ENCODE assay signal across 12 cellular contexts in the genomic region with DNA sequence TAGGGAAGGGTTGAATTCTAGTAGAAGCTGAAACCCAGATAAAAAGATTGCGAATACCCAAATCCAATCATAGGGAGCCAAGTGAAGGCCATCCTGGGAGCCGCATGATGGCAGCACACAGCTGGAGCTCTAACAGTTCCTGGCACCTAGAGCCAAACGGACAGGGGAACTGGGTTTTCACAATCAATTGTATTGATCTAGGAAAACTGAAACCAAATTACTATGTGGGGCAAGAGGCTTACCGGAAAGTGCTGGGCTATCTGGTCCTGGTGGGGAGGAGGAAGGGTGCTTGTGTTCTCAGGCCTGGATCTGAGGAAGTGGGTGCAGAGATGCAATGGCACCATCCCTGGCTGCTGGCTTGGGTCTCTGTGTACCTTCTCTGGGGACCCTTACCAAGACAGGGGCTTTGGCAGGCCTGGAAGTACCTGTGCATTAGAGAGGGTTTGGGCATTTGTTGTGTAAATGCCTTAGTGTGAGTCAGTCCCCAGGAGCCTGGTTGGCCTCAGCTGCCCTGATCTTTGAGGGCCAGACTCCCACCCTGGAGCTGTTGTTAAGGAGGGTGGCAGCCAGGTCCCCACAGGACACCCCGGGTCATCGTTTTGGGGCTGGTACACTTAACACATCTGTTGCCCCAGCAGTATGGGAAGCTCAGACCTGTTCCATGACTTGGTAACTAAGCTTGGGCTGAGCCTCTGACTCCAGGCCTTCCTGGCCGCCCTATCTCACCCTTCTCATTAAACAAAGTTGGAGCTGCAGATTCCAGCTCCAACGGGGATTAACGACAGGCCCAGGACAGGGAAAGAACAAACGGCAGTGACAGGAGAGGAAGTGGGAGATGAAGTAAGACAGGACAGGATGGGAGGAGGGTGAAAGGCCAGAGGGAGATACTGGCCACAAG. TPM values are rescaled to one million over a fixed set of nuclear protein-coding genes. Genes with fewer than 3 reads are reported as not detected.
DNase-seq lines count a peak whose midpoint lies in the region; ATAC-seq, FAIRE-seq and TF ChIP-seq lines count a peak whose summit lies in the region.
"Had no signal": no experiment of that assay in that cellular context is flagged by ENCODE, and none has a peak within 500 bp of the region (broad histone marks: within the 10 kb centered on the region; RNA-seq: fewer than 3 reads in every experiment).

No MANE protein-coding gene starts in this region.

- no peaks in the 10 kb centered on the region for H3K9me3 Mint-ChIP-seq in T-helper 1 cell treated with Interleukin-12 subunit alpha and Interleukin-12 subunit beta and Interleukin-4 antibody, amounts not matched to agents 30 μg/mL and 1 μg/mL, for 36 hours
- H3K9me3 Mint-ChIP-seq in dendritic cell treated with granulocyte-macrophage colony-stimulating factor and Interleukin-4, amounts not matched to agents 40 ng/mL and 50 ng/mL, for 4 days = no peaks in the 10 kb centered on the region

- ATAC-seq in pancreas (peak; percentile 58 to 77 (median 70)), HG03039 (IDR thresholded peaks at IDR 0.05; ENCODE audit: unreplicated experiment) (no peak)
- ATAC-seq: lower lobe of right lung had no signal

- H3K36me3 ChIP-seq in Loucy (ENCODE audit: insufficient read depth, low read length) = no peaks in the 10 kb centered on the region
- no peaks in the 10 kb centered on the region for H3K36me3 ChIP-seq in pancreas
- H3K36me3 ChIP-seq: lower lobe of right lung, sigmoid colon had no signal

- peak overlapping the region in 3 of 4 donors; percentile 2 to 62 (median 57) for H3K27ac ChIP-seq in pancreas
- H3K27ac ChIP-seq: lower lobe of right lung, sigmoid colon had no signal

- FAIRE-seq in pancreas (lab: Jason Lieb, UNC) = no peak

- H3K27ac Mint-ChIP-seq in T-helper 1 cell treated with Interleukin-12 subunit alpha and Interleukin-12 subunit beta and Interleukin-4 antibody, amounts not matched to agents 30 μg/mL and 1 μg/mL, for 36 hours = peak overlapping the region; percentile 90
- peak overlapping the region; percentile 76 for H3K27ac Mint-ChIP-seq in dendritic cell treated with granulocyte-macrophage colony-stimulating factor and Interleukin-4, amounts not matched to agents 40 ng/mL and 50 ng/mL, for 4 days

- no peak overlapping the region for H3K4me3 ChIP-seq in Loucy (ENCODE audit: low read length, poor library complexity, severe bottlenecking)
- no peak overlapping the region for H3K4me3 ChIP-seq in pancreas
- H3K4me3 ChIP-seq: lower lobe of right lung, sigmoid colon had no signal

- peak overlapping the region; percentile 65 for H3K4me3 Mint-ChIP-seq in T-helper 1 cell treated with Interleukin-12 subunit alpha and Interleukin-12 subunit beta and Interleukin-4 antibody, amounts not matched to agents 30 μg/mL and 1 μg/mL, for 36 hours
- H3K4me3 Mint-ChIP-seq in dendritic cell treated with granulocyte-macrophage colony-stimulating factor and Interleukin-4, amounts not matched to agents 40 ng/mL and 50 ng/mL, for 4 days = no peak overlapping the region

- H3K27me3 ChIP-seq in Loucy (ENCODE audit: insufficient read depth, low read length, poor library complexity, severe bottlenecking) (no peaks in the 10 kb centered on the region), pancreas (no peaks in the 10 kb centered on the region)
- H3K27me3 ChIP-seq: sigmoid colon had no signal

- no peak for TF ChIP-seq CTCF in Loucy (conservative IDR thresholded peaks at IDR 0.05; ENCODE audit: low read length)
- TF ChIP-seq CTCF in pancreas (IDR thresholded peaks at IDR 0.05) = peak in 2 of 4 donors; percentile 20 to 37

- H3K27me3 Mint-ChIP-seq in T-helper 1 cell treated with Interleukin-12 subunit alpha and Interleukin-12 subunit beta and Interleukin-4 antibody, amounts not matched to agents 30 μg/mL and 1 μg/mL, for 36 hours (ENCODE audit: low read depth) = no peaks in the 10 kb centered on the region
- no peaks in the 10 kb centered on the region for H3K27me3 Mint-ChIP-seq in dendritic cell treated with granulocyte-macrophage colony-stimulating factor and Interleukin-4, amounts not matched to agents 40 ng/mL and 50 ng/mL, for 4 days

- H3K36me3 Mint-ChIP-seq in T-helper 1 cell treated with Interleukin-12 subunit alpha and Interleukin-12 subunit beta and Interleukin-4 antibody, amounts not matched to agents 30 μg/mL and 1 μg/mL, for 36 hours (ENCODE audit: low read depth) = peaks cover 15% of the 10 kb centered on the region
- peaks cover 12% of the 10 kb centered on the region for H3K36me3 Mint-ChIP-seq in dendritic cell treated with granulocyte-macrophage colony-stimulating factor and Interleukin-4, amounts not matched to agents 40 ng/mL and 50 ng/mL, for 4 days (ENCODE audit: low read depth)

- peaks cover 65% of the 10 kb centered on the region for H3K4me1 Mint-ChIP-seq in T-helper 1 cell treated with Interleukin-12 subunit alpha and Interleukin-12 subunit beta and Interleukin-4 antibody, amounts not matched to agents 30 μg/mL and 1 μg/mL, for 36 hours (ENCODE audit: low read depth)
- H3K4me1 Mint-ChIP-seq in dendritic cell treated with granulocyte-macrophage colony-stimulating factor and Interleukin-4, amounts not matched to agents 40 ng/mL and 50 ng/mL, for 4 days (ENCODE audit: low read depth) = peaks cover 56% of the 10 kb centered on the region

- no peak overlapping the region for H3K4me2 ChIP-seq in Loucy (ENCODE audit: low read depth, low read length, poor library complexity, severe bottlenecking)

- DNase-seq in T-helper 1 cell (no peak), pancreas (peak in 4 of 6 donors; percentile 55 to 70 (median 64)), NCI-H1417 treated with DMSO at 0.1 percent for 48 hours (lab: John Stamatoyannopoulos, UW) (no peak), activated gamma-delta T cell treated with Interleukin-2 at 50 U/mL for 16 hours (no peak)
- DNase-seq: foreskin melanocyte, GDM1, lower lobe of right lung, sigmoid colon had no signal

- H3K9me3 ChIP-seq in Loucy (ENCODE audit: insufficient read depth, low read depth, low read length) (no peaks in the 10 kb centered on the region), pancreas (no peaks in the 10 kb centered on the region)
- H3K9me3 ChIP-seq: lower lobe of right lung, sigmoid colon had no signal

- H3K9me2 ChIP-seq in Loucy (replicated peaks; ENCODE audit: low read depth, low read length) = no peaks in the 10 kb centered on the region

- 0 out of 2 replicates have a peak overlapping the region, but pooled peaks have one; percentile 35 for H2AFZ ChIP-seq in Loucy (ENCODE audit: low read length)

- no peaks in the 10 kb centered on the region for H4K20me1 ChIP-seq in Loucy (ENCODE audit: insufficient read depth, low read length, poor library complexity, severe bottlenecking)

- 23 to 29% methylated on average over 10 of the region's 10 CpGs for WGBS in pancreas, 2 donors

- no peak overlapping the region for H3K9ac ChIP-seq in Loucy (ENCODE audit: low read depth, low read length, poor library complexity, severe bottlenecking)

- H3K4me1 ChIP-seq in Loucy (ENCODE audit: insufficient read depth, low read length, poor library complexity, severe bottlenecking) = peaks cover 20% of the 10 kb centered on the region
- H3K4me1 ChIP-seq in pancreas = peaks cover 6 to 30% (median 20%) of the 10 kb centered on the region in 3 donors
- H3K4me1 ChIP-seq: sigmoid colon had no signal

- intact Hi-C loops in dendritic cell treated with granulocyte-macrophage colony-stimulating factor and Interleukin-4, amounts not matched to agents 40 ng/mL and 50 ng/mL, for 4 days (cut with micrococcal nuclease) = no loop called here
- intact Hi-C loops in pancreas (cut with DNase I) = no loop called here

- no peaks in the 10 kb centered on the region for H3K79me2 ChIP-seq in Loucy (ENCODE audit: insufficient read depth, low read length)

- no peaks in the 10 kb centered on the region for H3F3A ChIP-seq in Loucy (ENCODE audit: low read depth)

RNA-seq across cellular contexts. Expression of a gene that starts 8.9 kb away (rescaled TPM):
- 100 to 1,000 TPM in 3 of 6 donors, 10 to 100 TPM in 3; 50.3 to 106 (median 98.8) TPM for total RNA-seq in pancreas
- polyA plus RNA-seq in pancreas = 10 to 100 TPM; 52.5 to 67.7 TPM

RNA-seq across cellular contexts. Expression of a gene that starts 24.8 kb away (rescaled TPM):
- total RNA-seq in pancreas = 10 to 100 TPM in 1 of 6 donors, 1 to 10 TPM in 5; 3.9 to 23.0 (median 8.6) TPM
- 10 to 100 TPM; 24.4 to 26.5 TPM for polyA plus RNA-seq in pancreas

RNA-seq across cellular contexts. Expression of a gene that starts 43.6 kb away (rescaled TPM):
- 10 to 100 TPM; 56.6 to 88.2 (median 67.7) TPM for total RNA-seq in pancreas
- 100 to 1,000 TPM in 1 of 2 donors, 10 to 100 TPM in 1; 57.2 to 118 TPM for polyA plus RNA-seq in pancreas

Comparison
In these comparisons a context has a peak if more than half of its experiments do, and no peak if none do; other contexts are left out.
1. DNase-seq: peak in pancreas (4 of 6); none in T-helper 1 cell (0 of 5), NCI-H1417 treated with DMSO at 0.1 percent for 48 hours (single experiment) and activated gamma-delta T cell treated with Interleukin-2 at 50 U/mL for 16 hours (single experiment).